Comparison of ENCODE assay signal across 13 cellular contexts in genomic region chr3:50587373-50587772, GRCh38. TPM values are rescaled to one million over a fixed set of nuclear protein-coding genes. Genes with fewer than 3 reads are reported as not detected.
DNase-seq lines count a peak whose midpoint lies in the region; ATAC-seq, FAIRE-seq and TF ChIP-seq lines count a peak whose summit lies in the region.
"Had no signal": no experiment of that assay in that cellular context is flagged by ENCODE, and none has a peak within 500 bp of the region (broad histone marks: within the 10 kb centered on the region; RNA-seq: fewer than 3 reads in every experiment).

No MANE protein-coding gene starts in this region.

- no peak overlapping the region for H3K4me2 ChIP-seq in GM23248 (ENCODE audit: unreplicated experiment)
- H3K4me2 ChIP-seq in HepG2 (ENCODE audit: low read depth, low read length), result no peak overlapping the region
- H3K4me2 ChIP-seq: PC-9 had no signal

- WGBS in GM23248 (ENCODE audit: low coverage in 1 of 2, low lambda C conversion rate in 2 of 2, missing lambda C conversion rate in 2 of 2), 2 experiments, result 52 to 59% methylated on average over 6 of the region's 6 CpGs
- WGBS in HepG2 (ENCODE audit: low lambda C conversion rate), result 95% methylated on average over 5 of the region's 6 CpGs
- WGBS in lower leg skin, 2 donors, result 70 to 79% methylated on average over 6 of the region's 6 CpGs

- H3K9me3 Mint-ChIP-seq in CD4-positive, alpha-beta T cell, result no peaks in the 10 kb centered on the region
- no peaks in the 10 kb centered on the region for H3K9me3 Mint-ChIP-seq in activated naive CD8-positive, alpha-beta T cell treated with anti-CD3 and anti-CD28 coated beads, Interleukin-2, amount 10 ng/mL, durations not matched to agents 7 days and 5 days

- no peaks in the 10 kb centered on the region for H3K27me3 Mint-ChIP-seq in CD4-positive, alpha-beta T cell
- no peaks in the 10 kb centered on the region for H3K27me3 Mint-ChIP-seq in activated naive CD8-positive, alpha-beta T cell treated with anti-CD3 and anti-CD28 coated beads, Interleukin-2, amount 10 ng/mL, durations not matched to agents 7 days and 5 days

- H3K4me3 Mint-ChIP-seq in CD4-positive, alpha-beta T cell, result no peak overlapping the region
- H3K4me3 Mint-ChIP-seq in activated naive CD8-positive, alpha-beta T cell treated with anti-CD3 and anti-CD28 coated beads, Interleukin-2, amount 10 ng/mL, durations not matched to agents 7 days and 5 days, result peak overlapping the region; percentile 20

- H3F3A ChIP-seq in GM23248 (ENCODE audit: insufficient read depth), result no peaks in the 10 kb centered on the region

- BruUV-seq in HepG2 (replicated peaks; lab: Mats Ljungman, UMichigan), result no TSS peak

- H3K9ac ChIP-seq in GM23248 (no peak overlapping the region), HepG2 (ENCODE audit: insufficient read depth, low read depth, low read length) (peak overlapping the region; percentile 79; the same call in 1 of the 2 replicates)

- POLR2A ChIA-PET in CD4-positive, alpha-beta T cell (lab: Charles Lee), result interaction anchor here (1.0 to 9.4 kb wide), 2 partner anchors 15 to 23 kb away, joined by 3 to 86 read pairs; partner anchors contain the start of gene CISH
- POLR2A ChIA-PET in activated naive CD8-positive, alpha-beta T cell treated with anti-CD3 and anti-CD28 coated beads, Interleukin-2, amount 10 ng/mL, durations not matched to agents 7 days and 5 days (lab: Charles Lee), result interaction anchor here (0.7 to 11.1 kb wide), 3 partner anchors 13 to 238 kb away, joined by 4 to 1438 read pairs (median 958); partner anchors contain the start of genes C3orf18, CISH, HEMK1 and MAPKAPK3
- POLR2A ChIA-PET in HepG2 (lab: Yijun Ruan, JAX), result interaction anchor here (1.2 to 3.8 kb wide), 5 partner anchors 14 to 29 kb away, joined by 3 to 34 read pairs (median 8); partner anchors contain the start of genes CISH and HEMK1

- H3K27me3 ChIP-seq in CD4-positive, alpha-beta T cell (ENCODE audit: control insufficient read depth, insufficient read depth, low read length), result no peaks in the 10 kb centered on the region
- H3K27me3 ChIP-seq in GM23248 (replicated peaks; ENCODE audit: insufficient read depth) (no peaks in the 10 kb centered on the region), HepG2 (ENCODE audit: control insufficient read depth in 1 of 2, insufficient read depth in 2 of 2, low read length in 2 of 2) (no peaks in the 10 kb centered on the region; a peak in 1 of 5 replicates)
- H3K27me3 ChIP-seq: esophagus muscularis mucosa had no signal

- H4K20me1 ChIP-seq in GM23248 (ENCODE audit: insufficient read depth), result no peaks in the 10 kb centered on the region
- no peaks in the 10 kb centered on the region for H4K20me1 ChIP-seq in HepG2 (ENCODE audit: insufficient read depth, low read length)

- H2AFZ ChIP-seq in GM23248, result no peak overlapping the region
- no peak overlapping the region for H2AFZ ChIP-seq in HepG2 (ENCODE audit: low read length)
- H2AFZ ChIP-seq: PC-9 had no signal

- intact Hi-C loops in CD4-positive, alpha-beta T cell (cut with DNase I, micrococcal nuclease), result no loop called here
- intact Hi-C loops in HepG2 (cut with micrococcal nuclease; ENCODE audit: unreplicated experiment) (no loop called here), lower leg skin (cut with DNase I; ENCODE audit: low total_unique reads) (no loop called here)

- in situ Hi-C loops in GM23248 (cut with MboI), result no loop called here
- in situ Hi-C loops in HepG2 (cut with HindIII; ENCODE audit: extremely low pct_ligation_motif_present, low pct_unique_long_range_greater_than_20kb), result no loop called here

- no peak for TF ChIP-seq RAD21 in HepG2 (CRISPR knock-in tag; IDR thresholded peaks at IDR 0.05)

- no peak overlapping the region for H3K27ac ChIP-seq in CD4-positive, alpha-beta T cell (ENCODE audit: low read depth, low read length)
- no peak overlapping the region for H3K27ac ChIP-seq in GM23248
- peak overlapping the region; percentile 99 for H3K27ac ChIP-seq in HepG2 (ENCODE audit: extremely low read length, insufficient read depth, low read length)
- H3K27ac ChIP-seq: esophagus muscularis mucosa, PC-9, thoracic aorta had no signal

- no peak for FAIRE-seq in HepG2 (lab: Jason Lieb, UNC)
- no peak for FAIRE-seq in HTR-8/SVneo (lab: Jason Lieb, UNC)
- FAIRE-seq: TTC549 had no signal

- TF ChIP-seq POLR2A in HepG2 (IDR thresholded peaks at IDR 0.05; ENCODE audit: insufficient read depth in 1 of 2, low read depth in 2 of 2, low read length in 2 of 2), result no peak
- TF ChIP-seq POLR2A in lower leg skin (IDR thresholded peaks at IDR 0.05), result no peak

- TF ChIP-seq CTCF in CD4-positive, alpha-beta T cell (IDR thresholded peaks at IDR 0.05), result no peak
- TF ChIP-seq CTCF in HepG2 (CRISPR knock-in tag; IDR thresholded peaks at IDR 0.05) (no peak), lower leg skin (IDR thresholded peaks at IDR 0.05) (no peak)

- no peak for DNase-seq in CD4-positive, alpha-beta T cell
- DNase-seq in GM23248, result peak; percentile 80
- DNase-seq in activated naive CD8-positive, alpha-beta T cell treated with anti-CD3 and anti-CD28 coated beads, Interleukin-2, amount 10 ng/mL, durations not matched to agents 7 days and 5 days, result no peak
- DNase-seq in HepG2 (ENCODE audit: low spot score), result no peak
- no peak for DNase-seq in lower leg skin (ENCODE audit: low spot score in 2 of 2)
- DNase-seq in HTR-8/SVneo (ENCODE audit: insufficient read length, low spot score), result no peak
- DNase-seq: NCI-H1092 had no signal

- peaks cover 17% of the 10 kb centered on the region for H3K36me3 Mint-ChIP-seq in CD4-positive, alpha-beta T cell (ENCODE audit: low read depth)
- H3K36me3 Mint-ChIP-seq in activated naive CD8-positive, alpha-beta T cell treated with anti-CD3 and anti-CD28 coated beads, Interleukin-2, amount 10 ng/mL, durations not matched to agents 7 days and 5 days, result peaks cover 31% of the 10 kb centered on the region

- H3K36me3 ChIP-seq in GM23248 (ENCODE audit: low read depth), result no peaks in the 10 kb centered on the region
- H3K36me3 ChIP-seq in HepG2 (replicated peaks in 1 of 2; ENCODE audit: control insufficient read depth in 1 of 2, insufficient read depth in 2 of 2, low read length in 2 of 2), result no peaks in the 10 kb centered on the region
- H3K36me3 ChIP-seq: thoracic aorta had no signal

- H3K27ac Mint-ChIP-seq in CD4-positive, alpha-beta T cell, result peak overlapping the region; percentile 86
- H3K27ac Mint-ChIP-seq in activated naive CD8-positive, alpha-beta T cell treated with anti-CD3 and anti-CD28 coated beads, Interleukin-2, amount 10 ng/mL, durations not matched to agents 7 days and 5 days, result peak overlapping the region; percentile 94

- H3K9me3 ChIP-seq in CD4-positive, alpha-beta T cell (ENCODE audit: control insufficient read depth, low read length), result no peaks in the 10 kb centered on the region
- H3K9me3 ChIP-seq in GM23248 (ENCODE audit: low read depth) (no peaks in the 10 kb centered on the region), HepG2 (ENCODE audit: low read length) (no peaks in the 10 kb centered on the region)
- H3K9me3 ChIP-seq: esophagus muscularis mucosa, thoracic aorta had no signal

- H3K4me3 ChIP-seq in GM23248 (no peak overlapping the region), HepG2 (replicated peaks in 1 of 3; ENCODE audit: insufficient read depth in 1 of 3, low read depth in 2 of 3, low read length in 3 of 3) (no peak overlapping the region), lower leg skin (ENCODE audit: low read depth, poor library complexity, severe bottlenecking) (no peak overlapping the region)
- H3K4me3 ChIP-seq: esophagus muscularis mucosa, PC-9, thoracic aorta had no signal

- H3K9me2 ChIP-seq in GM23248 (ENCODE audit: insufficient read depth), result no peaks in the 10 kb centered on the region

- H3K79me2 ChIP-seq in GM23248 (ENCODE audit: insufficient read depth) (no peaks in the 10 kb centered on the region), HepG2 (ENCODE audit: insufficient read depth, low read length) (no peaks in the 10 kb centered on the region)

- TF ChIP-seq EP300 in HepG2 (IDR thresholded peaks at IDR 0.05; ENCODE audit: low read depth in 2 of 2, low read length in 2 of 2), result no peak
- no peak for TF ChIP-seq EP300 in HepG2 (CRISPR knock-in tag; IDR thresholded peaks at IDR 0.05; ENCODE audit: borderline replicate concordance)

- CTCF ChIA-PET in CD4-positive, alpha-beta T cell (lab: Charles Lee), result interaction anchor here (4.2 to 8.4 kb wide), 2 partner anchors 14 to 22 kb away, joined by 24 to 114 read pairs; partner anchors contain the start of gene CISH
- CTCF ChIA-PET in HepG2 (lab: Yijun Ruan, JAX; ENCODE audit: low intra/inter-chr PET ratio, low total read pairs), result interaction anchor here (1.0 kb wide), 1 partner anchor 27 kb away, joined by 3 read pairs; no protein-coding TSS in a partner anchor

- ATAC-seq in CD4-positive, alpha-beta T cell (ENCODE audit: poor library complexity), result no peak
- no peak for ATAC-seq in activated naive CD8-positive, alpha-beta T cell treated with anti-CD3 and anti-CD28 coated beads, Interleukin-2, amount 10 ng/mL, durations not matched to agents 7 days and 5 days (ENCODE audit: low read depth)
- ATAC-seq in HepG2, result no peak
- ATAC-seq in GM21529 (IDR thresholded peaks at IDR 0.05; ENCODE audit: unreplicated experiment), result no peak
- no peak for ATAC-seq in GM19452 (IDR thresholded peaks at IDR 0.05; ENCODE audit: unreplicated experiment)

- H3K4me1 Mint-ChIP-seq in CD4-positive, alpha-beta T cell (ENCODE audit: low read depth), result peaks cover 42% of the 10 kb centered on the region
- peaks cover 79% of the 10 kb centered on the region for H3K4me1 Mint-ChIP-seq in activated naive CD8-positive, alpha-beta T cell treated with anti-CD3 and anti-CD28 coated beads, Interleukin-2, amount 10 ng/mL, durations not matched to agents 7 days and 5 days

- H3K4me1 ChIP-seq in GM23248 (ENCODE audit: insufficient read depth) (peaks cover 28% of the 10 kb centered on the region), HepG2 (ENCODE audit: insufficient read depth, low read length) (peaks cover 100% of the 10 kb centered on the region)

RNA-seq across cellular contexts. Expression of gene HEMK1, which starts 18.1 kb away (rescaled TPM):
- 10 to 100 TPM; 12.4 to 14.6 TPM for total RNA-seq in CD4-positive, alpha-beta T cell
- 15.8 and 15.9 TPM in 2 replicates for total RNA-seq in GM23248 (2014; rRNA removed; shearing (Covaris generic))
- 17.3 and 18.4 TPM in 2 replicates for polyA plus RNA-seq in GM23248 (2016; fragmentation: Nextera tagmentation; extraction: Ambion mirVana)
- 100 to 1,000 TPM in 1 of 2 experiments, 10 to 100 TPM in 1; 97.4 to 102 TPM for total RNA-seq in activated naive CD8-positive, alpha-beta T cell treated with anti-CD3 and anti-CD28 coated beads, Interleukin-2, amount 10 ng/mL, durations not matched to agents 7 days and 5 days
- total RNA-seq in HepG2 (2016; rRNA removed; fragmentation: Illumina TruSeq; extraction: Trizol), result 6.3 and 9.8 TPM in 2 replicates
- total RNA-seq in HepG2 (2016; cell fraction: cytosol; rRNA removed; fragmentation: Illumina TruSeq; extraction: Trizol; ENCODE audit: low read depth), result 3.3 and 3.8 TPM in 2 replicates
- total RNA-seq in HepG2 (2016; cell fraction: insoluble cytoplasmic fraction; rRNA removed; fragmentation: Illumina TruSeq; extraction: Trizol), result 4.7 and 8.7 TPM in 2 replicates
- 6.7 and 7.4 TPM in 2 replicates for total RNA-seq in HepG2 (2016; cell fraction: membrane; rRNA removed; fragmentation: Illumina TruSeq; extraction: Trizol)
- 10.1 and 13.3 TPM in 2 replicates for total RNA-seq in HepG2 (2016; cell fraction: nucleus; rRNA removed; fragmentation: Illumina TruSeq; extraction: Trizol)
- 12.6 and 16.2 TPM in 2 replicates for polyA plus RNA-seq in HepG2 (2011; rRNA removed)
- 6.7 and 8.8 TPM in 2 replicates for polyA plus RNA-seq in HepG2 (2011; cell fraction: cytosol; rRNA removed)
- polyA plus RNA-seq in HepG2 (2011; cell fraction: nucleus; rRNA removed), result 54.5 and 63.4 TPM in 2 replicates
- 7.1 and 8.2 TPM in 2 replicates for polyA plus RNA-seq in HepG2 (2012)
- 4.2 and 5.6 TPM in 2 replicates for polyA plus RNA-seq in HepG2 (2016; cell fraction: cytosol; fragmentation: Illumina TruSeq; extraction: Trizol; ENCODE audit: low read depth)
- 3.7 and 6.3 TPM in 2 replicates for polyA plus RNA-seq in HepG2 (2016; cell fraction: insoluble cytoplasmic fraction; fragmentation: Illumina TruSeq; extraction: Trizol; ENCODE audit: low read depth)
- 4.9 TPM in 2 replicates for polyA plus RNA-seq in HepG2 (2016; cell fraction: membrane; fragmentation: Illumina TruSeq; extraction: Trizol; ENCODE audit: low read depth)
- 20.5 and 21.1 TPM in 2 replicates for polyA plus RNA-seq in HepG2 (2016; cell fraction: nucleus; fragmentation: Illumina TruSeq; extraction: Trizol; ENCODE audit: insufficient read depth, low read depth)
- polyA minus RNA-seq in HepG2 (2011; rRNA and poly(A)+ RNA removed; ENCODE audit: low replicate concordance), result 15.2 and 19.7 TPM in 2 replicates
- 2.2 and 4.5 TPM in 2 replicates for polyA minus RNA-seq in HepG2 (2011; cell fraction: cytosol; rRNA and poly(A)+ RNA removed)
- 25.0 and 25.6 TPM in 2 replicates for polyA minus RNA-seq in HepG2 (2011; cell fraction: nucleus; rRNA and poly(A)+ RNA removed)
- total RNA-seq in lower leg skin, result 1 to 10 TPM; 2.9 to 8.1 (median 4.8) TPM

RNA-seq across cellular contexts. Expression of gene C3orf18, which starts 19.8 kb away (rescaled TPM):
- total RNA-seq in CD4-positive, alpha-beta T cell, result 1 to 10 TPM; 3.9 to 5.2 TPM
- 17.4 and 36.8 TPM in 2 replicates for total RNA-seq in GM23248 (2014; rRNA removed; shearing (Covaris generic))
- polyA plus RNA-seq in GM23248 (2016; fragmentation: Nextera tagmentation; extraction: Ambion mirVana), result 17.3 and 19.3 TPM in 2 replicates
- total RNA-seq in activated naive CD8-positive, alpha-beta T cell treated with anti-CD3 and anti-CD28 coated beads, Interleukin-2, amount 10 ng/mL, durations not matched to agents 7 days and 5 days, result 10 to 100 TPM; 53.2 to 58.4 TPM
- total RNA-seq in HepG2 (2016; rRNA removed; fragmentation: Illumina TruSeq; extraction: Trizol), result 1.2 and 1.6 TPM in 2 replicates
- total RNA-seq in HepG2 (2016; cell fraction: cytosol; rRNA removed; fragmentation: Illumina TruSeq; extraction: Trizol; ENCODE audit: low read depth), result 1.2 and 1.5 TPM in 2 replicates
- total RNA-seq in HepG2 (2016; cell fraction: insoluble cytoplasmic fraction; rRNA removed; fragmentation: Illumina TruSeq; extraction: Trizol), result 0.88 and 1.5 TPM in 2 replicates
- 2.2 and 3.1 TPM in 2 replicates for total RNA-seq in HepG2 (2016; cell fraction: membrane; rRNA removed; fragmentation: Illumina TruSeq; extraction: Trizol)
- total RNA-seq in HepG2 (2016; cell fraction: nucleus; rRNA removed; fragmentation: Illumina TruSeq; extraction: Trizol), result 0.97 and 1.1 TPM in 2 replicates
- polyA plus RNA-seq in HepG2 (2011; rRNA removed), result 4.6 and 4.8 TPM in 2 replicates
- polyA plus RNA-seq in HepG2 (2011; cell fraction: cytosol; rRNA removed), result 3.8 and 4.2 TPM in 2 replicates
- polyA plus RNA-seq in HepG2 (2011; cell fraction: nucleus; rRNA removed), result 8.1 and 8.7 TPM in 2 replicates
- polyA plus RNA-seq in HepG2 (2012), result 1.7 and 1.8 TPM in 2 replicates
- 1.5 and 1.8 TPM in 2 replicates for polyA plus RNA-seq in HepG2 (2016; cell fraction: cytosol; fragmentation: Illumina TruSeq; extraction: Trizol; ENCODE audit: low read depth)
- polyA plus RNA-seq in HepG2 (2016; cell fraction: insoluble cytoplasmic fraction; fragmentation: Illumina TruSeq; extraction: Trizol; ENCODE audit: low read depth), result 0.85 and 1.2 TPM in 2 replicates
- 2.3 and 2.4 TPM in 2 replicates for polyA plus RNA-seq in HepG2 (2016; cell fraction: membrane; fragmentation: Illumina TruSeq; extraction: Trizol; ENCODE audit: low read depth)
- 1.6 and 2.3 TPM in 2 replicates for polyA plus RNA-seq in HepG2 (2016; cell fraction: nucleus; fragmentation: Illumina TruSeq; extraction: Trizol; ENCODE audit: insufficient read depth, low read depth)
- polyA minus RNA-seq in HepG2 (2011; rRNA and poly(A)+ RNA removed; ENCODE audit: low replicate concordance), result 6.2 and 6.4 TPM in 2 replicates
- 1.5 and 2.3 TPM in 2 replicates for polyA minus RNA-seq in HepG2 (2011; cell fraction: cytosol; rRNA and poly(A)+ RNA removed)
- 1.8 and 3.5 TPM in 2 replicates for polyA minus RNA-seq in HepG2 (2011; cell fraction: nucleus; rRNA and poly(A)+ RNA removed)
- 1 to 10 TPM in 3 of 4 donors, under 1 TPM in 1; 0.27 to 3.9 (median 2.0) TPM for total RNA-seq in lower leg skin

RNA-seq across cellular contexts. Expression of gene CISH, which starts 24.2 kb away (rescaled TPM):
- total RNA-seq in CD4-positive, alpha-beta T cell, result 1 to 10 TPM; 3.5 to 3.7 TPM
- total RNA-seq in GM23248 (2014; rRNA removed; shearing (Covaris generic)), result 1.0 and 1.1 TPM in 2 replicates
- polyA plus RNA-seq in GM23248 (2016; fragmentation: Nextera tagmentation; extraction: Ambion mirVana) (0.79 and 1.6 TPM in 2 replicates), HepG2 (2011; rRNA removed) (1.5 and 2.8 TPM in 2 replicates)
- total RNA-seq in activated naive CD8-positive, alpha-beta T cell treated with anti-CD3 and anti-CD28 coated beads, Interleukin-2, amount 10 ng/mL, durations not matched to agents 7 days and 5 days, result 100 to 1,000 TPM; 365 to 400 TPM
- total RNA-seq in HepG2 (2016; rRNA removed; fragmentation: Illumina TruSeq; extraction: Trizol) (0.73 and 0.91 TPM in 2 replicates), lower leg skin (10 to 100 TPM; 10.4 to 14.5 (median 12.9) TPM)
- total RNA-seq in HepG2 (2016; cell fraction: cytosol; rRNA removed; fragmentation: Illumina TruSeq; extraction: Trizol; ENCODE audit: low read depth), result 0.20 and 0.44 TPM in 2 replicates
- 0.82 and 1.2 TPM in 2 replicates for total RNA-seq in HepG2 (2016; cell fraction: insoluble cytoplasmic fraction; rRNA removed; fragmentation: Illumina TruSeq; extraction: Trizol)
- 1.2 and 1.4 TPM in 2 replicates for total RNA-seq in HepG2 (2016; cell fraction: membrane; rRNA removed; fragmentation: Illumina TruSeq; extraction: Trizol)
- total RNA-seq in HepG2 (2016; cell fraction: nucleus; rRNA removed; fragmentation: Illumina TruSeq; extraction: Trizol), result 0.81 and 0.85 TPM in 2 replicates
- 1.5 and 1.7 TPM in 2 replicates for polyA plus RNA-seq in HepG2 (2011; cell fraction: cytosol; rRNA removed)
- polyA plus RNA-seq in HepG2 (2011; cell fraction: nucleus; rRNA removed), result 4.4 and 7.4 TPM in 2 replicates
- 2.1 and 2.9 TPM in 2 replicates for polyA plus RNA-seq in HepG2 (2012)
- 0.21 and 0.27 TPM in 2 replicates for polyA plus RNA-seq in HepG2 (2016; cell fraction: cytosol; fragmentation: Illumina TruSeq; extraction: Trizol; ENCODE audit: low read depth)
- 1.9 and 2.2 TPM in 2 replicates for polyA plus RNA-seq in HepG2 (2016; cell fraction: insoluble cytoplasmic fraction; fragmentation: Illumina TruSeq; extraction: Trizol; ENCODE audit: low read depth)
- 0.84 and 1.0 TPM in 2 replicates for polyA plus RNA-seq in HepG2 (2016; cell fraction: membrane; fragmentation: Illumina TruSeq; extraction: Trizol; ENCODE audit: low read depth)
- 1.9 and 3.2 TPM in 2 replicates for polyA plus RNA-seq in HepG2 (2016; cell fraction: nucleus; fragmentation: Illumina TruSeq; extraction: Trizol; ENCODE audit: insufficient read depth, low read depth)
- polyA minus RNA-seq in HepG2 (2011; rRNA and poly(A)+ RNA removed; ENCODE audit: low replicate concordance), result 1.9 and 6.3 TPM in 2 replicates
- 1.6 and 2.8 TPM in 2 replicates for polyA minus RNA-seq in HepG2 (2011; cell fraction: cytosol; rRNA and poly(A)+ RNA removed)
- 2.6 and 4.6 TPM in 2 replicates for polyA minus RNA-seq in HepG2 (2011; cell fraction: nucleus; rRNA and poly(A)+ RNA removed)

RNA-seq across cellular contexts. Expression of gene MAPKAPK3, which starts 29.6 kb away (rescaled TPM):
- 10 to 100 TPM; 16.4 to 16.6 TPM for total RNA-seq in CD4-positive, alpha-beta T cell
- 61.5 and 72.1 TPM in 2 replicates for total RNA-seq in GM23248 (2014; rRNA removed; shearing (Covaris generic))
- polyA plus RNA-seq in GM23248 (2016; fragmentation: Nextera tagmentation; extraction: Ambion mirVana) (33.2 and 35.4 TPM in 2 replicates), HepG2 (2011; rRNA removed) (39.9 and 46.2 TPM in 2 replicates)
- 100 to 1,000 TPM; 176 to 195 TPM for total RNA-seq in activated naive CD8-positive, alpha-beta T cell treated with anti-CD3 and anti-CD28 coated beads, Interleukin-2, amount 10 ng/mL, durations not matched to agents 7 days and 5 days
- total RNA-seq in HepG2 (2016; rRNA removed; fragmentation: Illumina TruSeq; extraction: Trizol) (41.2 and 48.5 TPM in 2 replicates), lower leg skin (100 to 1,000 TPM in 2 of 4 donors, 10 to 100 TPM in 2; 65.2 to 128 (median 91.7) TPM)
- total RNA-seq in HepG2 (2016; cell fraction: cytosol; rRNA removed; fragmentation: Illumina TruSeq; extraction: Trizol; ENCODE audit: low read depth), result 18.9 and 21.3 TPM in 2 replicates
- total RNA-seq in HepG2 (2016; cell fraction: insoluble cytoplasmic fraction; rRNA removed; fragmentation: Illumina TruSeq; extraction: Trizol), result 40.5 and 43.9 TPM in 2 replicates
- 51.7 and 60.5 TPM in 2 replicates for total RNA-seq in HepG2 (2016; cell fraction: membrane; rRNA removed; fragmentation: Illumina TruSeq; extraction: Trizol)
- 21.2 and 24.7 TPM in 2 replicates for total RNA-seq in HepG2 (2016; cell fraction: nucleus; rRNA removed; fragmentation: Illumina TruSeq; extraction: Trizol)
- 40.2 and 41.3 TPM in 2 replicates for polyA plus RNA-seq in HepG2 (2011; cell fraction: cytosol; rRNA removed)
- 23.0 and 28.1 TPM in 2 replicates for polyA plus RNA-seq in HepG2 (2011; cell fraction: nucleus; rRNA removed)
- 21.8 and 22.2 TPM in 2 replicates for polyA plus RNA-seq in HepG2 (2012)
- 23.5 and 31.3 TPM in 2 replicates for polyA plus RNA-seq in HepG2 (2016; cell fraction: cytosol; fragmentation: Illumina TruSeq; extraction: Trizol; ENCODE audit: low read depth)
- polyA plus RNA-seq in HepG2 (2016; cell fraction: insoluble cytoplasmic fraction; fragmentation: Illumina TruSeq; extraction: Trizol; ENCODE audit: low read depth), result 53.8 and 56.3 TPM in 2 replicates
- polyA plus RNA-seq in HepG2 (2016; cell fraction: membrane; fragmentation: Illumina TruSeq; extraction: Trizol; ENCODE audit: low read depth), result 50.2 and 54.3 TPM in 2 replicates
- 31.0 and 31.6 TPM in 2 replicates for polyA plus RNA-seq in HepG2 (2016; cell fraction: nucleus; fragmentation: Illumina TruSeq; extraction: Trizol; ENCODE audit: insufficient read depth, low read depth)
- 48.5 and 89.7 TPM in 2 replicates for polyA minus RNA-seq in HepG2 (2011; rRNA and poly(A)+ RNA removed; ENCODE audit: low replicate concordance)
- polyA minus RNA-seq in HepG2 (2011; cell fraction: cytosol; rRNA and poly(A)+ RNA removed), result 15.7 and 16.5 TPM in 2 replicates
- polyA minus RNA-seq in HepG2 (2011; cell fraction: nucleus; rRNA and poly(A)+ RNA removed), result 13.4 and 16.9 TPM in 2 replicates

Comparison
In these comparisons a context has a peak if more than half of its experiments do, and no peak if none do; other contexts are left out.
1. RNA of gene CISH, which starts 24.2 kb away (total RNA-seq): 365 to 400 TPM in activated naive CD8-positive, alpha-beta T cell treated with anti-CD3 and anti-CD28 coated beads, Interleukin-2, amount 10 ng/mL, durations not matched to agents 7 days and 5 days; 10.4 to 14.5 TPM in lower leg skin, 3.5 to 3.7 TPM in CD4-positive, alpha-beta T cell, 1.0 to 1.1 TPM in GM23248 and 0.20 to 1.4 TPM in HepG2; every median in the first group is over 10 times any median in the second.